8 cellular contexts compared by ENCODE assay signal in genomic region chr3:179604336-179605078, GRCh38. TPM values are rescaled to one million over a fixed set of nuclear protein-coding genes. Genes with fewer than 3 reads are reported as not detected.
DNase-seq lines count a peak whose midpoint lies in the region; TF ChIP-seq lines count a peak whose summit lies in the region.

Gene MRPL47, minus strand, starts transcription at chr3:179604638. Its CDS starts 14 bp downstream, at chr3:179604624.
Gene NDUFB5, plus strand, starts transcription at chr3:179604794. Its CDS starts 22 bp downstream, at chr3:179604816.

- H3K27ac ChIP-seq in subcutaneous abdominal adipose tissue (ENCODE audit: low read depth, low read length), result peak within 1 kb of the TSS; percentile 95

- in situ Hi-C loops in SK-MEL-5 (cut with HindIII; ENCODE audit: low pct_unique_long_range_greater_than_20kb, low sequenced_read_pairs), result no loop called here

- H3K36me3 ChIP-seq in neuron (ENCODE audit: insufficient read depth, low read length), result peaks cover 40% of the 10 kb centered on the region
- peaks cover 7 to 26% (median 21%) of the 10 kb centered on the region in 5 donors for H3K36me3 ChIP-seq in subcutaneous abdominal adipose tissue (ENCODE audit: control insufficient read depth in 5 of 5, insufficient read depth in 5 of 5, low read length in 5 of 5)

- CTCF ChIA-PET in HEK293T (lab: Yijun Ruan, JAX), result no interaction called here

- no peaks in the 10 kb centered on the region for H3K27me3 ChIP-seq in neuron (ENCODE audit: insufficient read depth, low read length)
- H3K27me3 ChIP-seq in subcutaneous abdominal adipose tissue (ENCODE audit: control insufficient read depth in 5 of 5, insufficient read depth in 4 of 5, low read length in 5 of 5), result no peaks in the 10 kb centered on the region

- DNase-seq in GF-D8 (lab: John Stamatoyannopoulos, UW) (peak; percentile 94), HEK293T (ENCODE audit: extremely low spot score) (peak; percentile 87), MV-4-11 (lab: John Stamatoyannopoulos, UW) (peak; percentile 96), SK-MEL-5 (ENCODE audit: low read depth, low spot score) (peak; percentile 97), foreskin melanocyte (peak; percentile 94)
- peak; percentile 93 for DNase-seq in activated naive CD4-positive, alpha-beta T cell treated with Interleukin-2 at 50 U/mL for 16 hours

- H3K9me3 ChIP-seq in neuron (ENCODE audit: low read length), result no peaks in the 10 kb centered on the region
- no peaks in the 10 kb centered on the region for H3K9me3 ChIP-seq in subcutaneous abdominal adipose tissue (ENCODE audit: control insufficient read depth in 5 of 5, low read length in 5 of 5)

- peak within 1 kb of the TSS; percentile 51 to 99 (median 97) for H3K9ac ChIP-seq in subcutaneous abdominal adipose tissue (ENCODE audit: low read length in 5 of 5)

- H3K4me1 ChIP-seq in neuron (ENCODE audit: insufficient read depth, low read length), result peaks cover 9% of the 10 kb centered on the region
- H3K4me1 ChIP-seq in subcutaneous abdominal adipose tissue (ENCODE audit: control insufficient read depth in 5 of 5, insufficient read depth in 5 of 5, low read length in 5 of 5), result peaks cover 1 to 36% (median 29%) of the 10 kb centered on the region in 5 donors

- POLR2A ChIA-PET in HEK293T (lab: Yijun Ruan, JAX), result interaction anchor here (0.7 to 1.5 kb wide), 8 partner anchors 9 to 48 kb away, joined by 3 to 5 read pairs (median 3); partner anchors contain the start of gene ACTL6A

- H2AFZ ChIP-seq in neuron (ENCODE audit: low read depth, low read length), result peak within 1 kb of the TSS; percentile 30

- H3K4me3 ChIP-seq in neuron (ENCODE audit: low read length) (peak within 1 kb of the TSS; percentile 66), subcutaneous abdominal adipose tissue (ENCODE audit: low read depth in 1 of 5, low read length in 5 of 5) (peak within 1 kb of the TSS; percentile 98 to 100 (median 99))

TF ChIP-seq in HEK293T, 16 proteins besides CTCF, POLR2A, EP300 and RAD21:
- TF ChIP-seq FOXA1 (IDR thresholded peaks at IDR 0.05) (no peak), ELF4 (IDR thresholded peaks at IDR 0.05) (0 out of 2 replicates have a peak, but pooled peaks have one; percentile 42), CTBP1 (IDR thresholded peaks at IDR 0.05; ENCODE audit: borderline replicate concordance) (no peak), NFRKB (IDR thresholded peaks at IDR 0.05) (peak; percentile 75)
TF ChIP-seq in HEK293T: peak in this region for 2.

RNA-seq across cellular contexts. Expression of gene MRPL47, which starts in this region (rescaled TPM):
- total RNA-seq in SK-MEL-5 (2014; rRNA removed; shearing (Covaris generic)), result 61.5 and 65.0 TPM in 2 replicates
- 45.6 TPM in 2 replicates for polyA plus RNA-seq in SK-MEL-5 (2015; cell fraction: cytosol; rRNA removed)
- 24.1 and 27.0 TPM in 2 replicates for polyA plus RNA-seq in SK-MEL-5 (2015; cell fraction: nucleus; rRNA removed)

RNA-seq across cellular contexts. Expression of gene NDUFB5, which starts in this region (rescaled TPM):
- total RNA-seq in SK-MEL-5 (2014; rRNA removed; shearing (Covaris generic)), result 359 and 373 TPM in 2 replicates
- 119 and 137 TPM in 2 replicates for polyA plus RNA-seq in SK-MEL-5 (2015; cell fraction: cytosol; rRNA removed)
- 124 and 163 TPM in 2 replicates for polyA plus RNA-seq in SK-MEL-5 (2015; cell fraction: nucleus; rRNA removed)

Comparison
In these comparisons a context has a peak if more than half of its experiments do, and no peak if none do; other contexts are left out.
1. Peak in every context shown above with its lines: DNase-seq, H3K4me3 ChIP-seq and H3K27ac ChIP-seq.